In genomic region chr19:29128203-29128602, GRCh38 we compare ENCODE assay signal across 10 cellular contexts.
"Had no signal": no experiment of that assay in that cellular context is flagged by ENCODE, and none has a peak within 500 bp of the region (broad histone marks: within the 10 kb centered on the region; RNA-seq: fewer than 3 reads in every experiment).

No MANE protein-coding gene starts in this region.

- DNase-seq: GM23248, GOT3, H9, HCEC 1CT, HFFc6, IMR-90, KG1 had no signal

- H3K4me1 Mint-ChIP-seq: H9 had no signal

- H3K9me3 Mint-ChIP-seq: HFFc6 had no signal

- H2AFZ ChIP-seq: GM23248 had no signal

- H3K4me3 Mint-ChIP-seq: H9, HFFc6 had no signal

- H3K27ac ChIP-seq: GM23248, HL-60 had no signal

- FAIRE-seq: H54, K562 had no signal

- H3K9ac ChIP-seq: GM23248 had no signal

- H3K4me3 ChIP-seq: GM23248, K562 had no signal

- ATAC-seq: K562 had no signal
